ENCODE assay signal across 12 cellular contexts in the genomic region with DNA sequence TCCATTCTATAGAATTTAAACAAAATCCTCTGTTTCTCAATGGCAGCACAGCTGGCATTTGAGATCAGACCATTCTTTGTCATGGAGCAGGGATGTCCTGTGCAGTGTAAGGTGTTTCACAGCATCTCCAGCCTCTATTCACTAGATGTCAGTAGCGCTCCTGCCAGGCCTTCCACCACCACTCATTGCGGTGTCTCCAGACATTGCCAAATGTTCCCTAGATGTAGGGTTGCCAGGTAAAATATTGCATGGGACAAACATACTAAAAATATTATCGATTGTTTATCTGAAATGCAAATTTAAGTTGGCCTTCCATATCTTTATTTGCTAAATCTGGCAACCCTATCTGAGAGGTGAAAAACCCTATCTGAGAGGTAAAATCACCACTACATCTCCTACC. TPM values are rescaled to one million over a fixed set of nuclear protein-coding genes. Genes with fewer than 3 reads are reported as not detected.
A peak's percentile ranks its signal among the peaks of the same experiment; 100 is the strongest.
DNase-seq lines count a peak whose midpoint lies in the region; ATAC-seq and TF ChIP-seq lines count a peak whose summit lies in the region.
"Had no signal": no experiment of that assay in that cellular context is flagged by ENCODE, and none has a peak within 500 bp of the region (broad histone marks: within the 10 kb centered on the region; RNA-seq: fewer than 3 reads in every experiment).

No MANE protein-coding gene starts in this region.

- H2BK15ac ChIP-seq in H9 (ENCODE audit: low read depth, low read length), result no peak overlapping the region

- H3K27me3 Mint-ChIP-seq in H9 (ENCODE audit: low read depth), result peaks cover 14% of the 10 kb centered on the region

- H2BK12ac ChIP-seq in H9 (ENCODE audit: insufficient read length, low read depth, low read length), result no peak overlapping the region

- H3K36me3 Mint-ChIP-seq in H9 (ENCODE audit: insufficient read depth in 1 of 3, low read depth in 3 of 3), result peaks cover 0 to 5% (median 0%) of the 10 kb centered on the region in 3 experiments; a peak in 3 of 7 replicates
- H3K36me3 Mint-ChIP-seq: activated CD8-positive, alpha-beta memory T cell treated with anti-CD3 and anti-CD28 coated beads, Interleukin-2, amount 10 ng/mL, durations not matched to agents 7 days and 5 days had no signal

- no peaks in the 10 kb centered on the region for H4K20me1 ChIP-seq in H9 (ENCODE audit: control insufficient read depth, insufficient read depth, insufficient read length)
- H4K20me1 ChIP-seq in SK-N-SH (ENCODE audit: insufficient read depth), result no peaks in the 10 kb centered on the region

- intact Hi-C loops in left colon (cut with DNase I, micrococcal nuclease), result no loop called here

- H3K56ac ChIP-seq in H9 (ENCODE audit: insufficient read length, low read depth, low read length), result no peak overlapping the region

- H3K23ac ChIP-seq in H9 (ENCODE audit: insufficient read length, low read depth, low read length), result no peak overlapping the region

- H2BK20ac ChIP-seq in H9 (ENCODE audit: low read depth, low read length, poor library complexity, severe bottlenecking), result no peak overlapping the region

- peaks cover 5 to 20% of the 10 kb centered on the region in 2 experiments for H3K9me3 Mint-ChIP-seq in H9

- H3K79me2 ChIP-seq in H9 (ENCODE audit: insufficient read depth, low read length), result no peaks in the 10 kb centered on the region
- H3K79me2 ChIP-seq in SK-N-SH (ENCODE audit: insufficient read depth), result no peaks in the 10 kb centered on the region

- no peaks in the 10 kb centered on the region for H3K9me2 ChIP-seq in SK-N-SH

- H3K36me3 ChIP-seq in SK-N-SH (replicated peaks in 1 of 2; ENCODE audit: control insufficient read depth in 1 of 2, insufficient read depth in 2 of 2, low read length in 1 of 2), result no peaks in the 10 kb centered on the region
- H3K36me3 ChIP-seq in effector memory CD4-positive, alpha-beta T cell (ENCODE audit: control insufficient read depth, insufficient read depth, low read length), result no peaks in the 10 kb centered on the region
- H3K36me3 ChIP-seq: gastrocnemius medialis had no signal

- H3K9ac ChIP-seq in H9 (ENCODE audit: extremely low read depth, insufficient read length, low read length) (no peak overlapping the region), SK-N-SH (no peak overlapping the region)

- H3K18ac ChIP-seq in H9 (ENCODE audit: insufficient read length, low read depth, low read length), result no peak overlapping the region

- TF ChIP-seq RAD21 in SK-N-SH (IDR thresholded peaks at IDR 0.05; ENCODE audit: low read length), result peak; percentile 19; the same call in 1 of the 2 replicates

- no peaks in the 10 kb centered on the region for H3K79me1 ChIP-seq in H9 (ENCODE audit: insufficient read depth, low read depth, low read length, poor library complexity, severe bottlenecking)

- no peak overlapping the region for H4K8ac ChIP-seq in H9 (replicated peaks; ENCODE audit: insufficient read length, low read depth, low read length)

- H3K4me1 ChIP-seq in H9 (ENCODE audit: insufficient read depth, low read length) (no peaks in the 10 kb centered on the region; the same call in 1 of the 2 replicates), SK-N-SH (ENCODE audit: control insufficient read depth in 1 of 2, insufficient read depth in 2 of 2, low read depth in 1 of 2, low read length in 1 of 2) (no peaks in the 10 kb centered on the region)
- H3K4me1 ChIP-seq in effector memory CD4-positive, alpha-beta T cell (ENCODE audit: control insufficient read depth, insufficient read depth, low read length, poor library complexity, severe bottlenecking), result no peaks in the 10 kb centered on the region
- H3K4me1 ChIP-seq: gastrocnemius medialis had no signal

- TF ChIP-seq EP300 in SK-N-SH (IDR thresholded peaks at IDR 0.05; ENCODE audit: borderline replicate concordance in 1 of 2, low read depth in 1 of 2, low read length in 1 of 2), result no peak

- H2AFZ ChIP-seq in H9 (ENCODE audit: low read length) (no peak overlapping the region), SK-N-SH (ENCODE audit: low read depth) (no peak overlapping the region)

- WGBS in H9 (ENCODE audit: extremely low coverage, insufficient read length, low lambda C conversion rate), result no CpG with 5 or more reads among the region's 3 CpGs
- 18% methylated on average over 3 of the region's 3 CpGs for WGBS in SK-N-SH (ENCODE audit: low lambda C conversion rate)

- H3K4me1 Mint-ChIP-seq in H9, result peaks cover 13% of the 10 kb centered on the region in 2 experiments
- H3K4me1 Mint-ChIP-seq: activated CD8-positive, alpha-beta memory T cell treated with anti-CD3 and anti-CD28 coated beads, Interleukin-2, amount 10 ng/mL, durations not matched to agents 7 days and 5 days had no signal

- H4K5ac ChIP-seq in H9 (ENCODE audit: insufficient read length, low read depth, low read length), result no peak overlapping the region

- CTCF ChIA-PET in SK-N-SH (lab: Yijun Ruan, JAX), result interaction anchor here (1.0 kb wide), 1 partner anchor 216 kb away, joined by 3 read pairs; no protein-coding TSS in a partner anchor

- TF ChIP-seq CTCF in H9 (conservative IDR thresholded peaks at IDR 0.05), result peak; percentile 57; the same call in 2 of the 3 replicates
- no peak for TF ChIP-seq CTCF in SK-N-SH (IDR thresholded peaks at IDR 0.05)
- no peak for TF ChIP-seq CTCF in foreskin fibroblast (IDR thresholded peaks at IDR 0.05; ENCODE audit: low read depth, low read length)

- no peaks in the 10 kb centered on the region for H3K23me2 ChIP-seq in H9 (ENCODE audit: insufficient read length, low read depth, low read length, poor library complexity, severe bottlenecking)

- H3F3A ChIP-seq in SK-N-SH (replicated peaks; ENCODE audit: insufficient read depth), result no peaks in the 10 kb centered on the region

- H3K9me3 ChIP-seq in H9 (ENCODE audit: control insufficient read depth, low read depth, low read length), result no peaks in the 10 kb centered on the region
- H3K9me3 ChIP-seq in SK-N-SH, result no peaks in the 10 kb centered on the region
- H3K9me3 ChIP-seq in effector memory CD4-positive, alpha-beta T cell (ENCODE audit: control insufficient read depth, low read length), result no peaks in the 10 kb centered on the region
- H3K9me3 ChIP-seq: gastrocnemius medialis had no signal

- H3K4me3 ChIP-seq in SK-N-SH (ENCODE audit: low read depth in 2 of 2, low read length in 1 of 2) (no peak overlapping the region), foreskin fibroblast (ENCODE audit: low read depth in 1 of 2, low read length in 2 of 2) (no peak overlapping the region)
- H3K4me3 ChIP-seq in effector memory CD4-positive, alpha-beta T cell (ENCODE audit: insufficient read depth, low read depth, low read length, poor library complexity, severe bottlenecking), result no peak overlapping the region
- H3K4me3 ChIP-seq: gastrocnemius medialis had no signal

- DNase-seq in DMS53 (lab: John Stamatoyannopoulos, UW), result peak; percentile 69
- no peak for DNase-seq in H9
- no peak for DNase-seq in SK-N-SH
- DNase-seq in left colon, result no peak
- DNase-seq in effector memory CD4-positive, alpha-beta T cell, result no peak
- no peak for DNase-seq in foreskin fibroblast
- no peak for DNase-seq in hypothalamus (lab: John Stamatoyannopoulos, UW)
- DNase-seq: activated CD8-positive, alpha-beta memory T cell treated with anti-CD3 and anti-CD28 coated beads, Interleukin-2, amount 10 ng/mL, durations not matched to agents 7 days and 5 days; gastrocnemius medialis; KG1; Right ventricle myocardium superior had no signal

- no peak overlapping the region for H3T11ph ChIP-seq in H9 (ENCODE audit: low read length)

- ATAC-seq in left colon, result peak; percentile 72
- ATAC-seq: activated CD8-positive, alpha-beta memory T cell treated with anti-CD3 and anti-CD28 coated beads, Interleukin-2, amount 10 ng/mL, durations not matched to agents 7 days and 5 days; gastrocnemius medialis had no signal

- no peak overlapping the region for H2BK120ac ChIP-seq in H9 (ENCODE audit: low read depth, low read length, poor library complexity, severe bottlenecking)

- H3K27ac ChIP-seq in H9 (ENCODE audit: insufficient read length, low read depth, low read length) (no peak overlapping the region), SK-N-SH (ENCODE audit: low read depth in 2 of 2, low read length in 1 of 2) (no peak overlapping the region)
- no peak overlapping the region for H3K27ac ChIP-seq in effector memory CD4-positive, alpha-beta T cell (ENCODE audit: insufficient read depth, low read length, poor library complexity, severe bottlenecking)
- H3K27ac ChIP-seq: gastrocnemius medialis had no signal

- no peak overlapping the region for H4K91ac ChIP-seq in H9 (ENCODE audit: insufficient read length, low read depth, low read length)

- no peak overlapping the region for H3K4ac ChIP-seq in H9 (ENCODE audit: low read depth, low read length)

- H3K27me3 ChIP-seq in H9 (ENCODE audit: insufficient read depth, low read length), result no peaks in the 10 kb centered on the region
- H3K27me3 ChIP-seq in SK-N-SH (ENCODE audit: insufficient read depth), result peaks cover 36% of the 10 kb centered on the region
- no peaks in the 10 kb centered on the region for H3K27me3 ChIP-seq in effector memory CD4-positive, alpha-beta T cell (replicated peaks; ENCODE audit: control insufficient read depth, insufficient read depth, low read length, poor library complexity, severe bottlenecking)
- H3K27me3 ChIP-seq: gastrocnemius medialis had no signal

- H3K4me3 Mint-ChIP-seq in H9, result no peak overlapping the region
- H3K4me3 Mint-ChIP-seq: activated CD8-positive, alpha-beta memory T cell treated with anti-CD3 and anti-CD28 coated beads, Interleukin-2, amount 10 ng/mL, durations not matched to agents 7 days and 5 days had no signal

- no peak overlapping the region for H3K27ac Mint-ChIP-seq in H9
- H3K27ac Mint-ChIP-seq: activated CD8-positive, alpha-beta memory T cell treated with anti-CD3 and anti-CD28 coated beads, Interleukin-2, amount 10 ng/mL, durations not matched to agents 7 days and 5 days had no signal

- H3K4me2 ChIP-seq in H9 (ENCODE audit: insufficient read depth, insufficient read length, low read length) (no peak overlapping the region), SK-N-SH (no peak overlapping the region)

- H2AK5ac ChIP-seq in H9 (ENCODE audit: insufficient read length, low read length), result no peak overlapping the region

- no peak overlapping the region for H2BK5ac ChIP-seq in H9 (ENCODE audit: insufficient read length, low read length)

- POLR2A ChIA-PET in SK-N-SH (lab: Yijun Ruan, JAX), result no interaction called here

- no peak overlapping the region for H3K14ac ChIP-seq in H9 (ENCODE audit: insufficient read depth, low read length)

TF ChIP-seq in SK-N-SH, 30 proteins besides CTCF, POLR2A, EP300 and RAD21 (continues in another document):
- TF ChIP-seq NFIC (IDR thresholded peaks at IDR 0.05; ENCODE audit: borderline replicate concordance) (no peak), RCOR1 (IDR thresholded peaks at IDR 0.05; ENCODE audit: low read length) (no peak)

RNA-seq across cellular contexts. Expression of gene ITLN2, which starts 11.7 kb away (rescaled TPM):
- total RNA-seq in H9 (2021), result 2.4 and 2.9 TPM in 2 replicates
- polyA plus RNA-seq in SK-N-SH (2012; rRNA removed), result not detected in 2 replicates
- not detected in 2 replicates for polyA plus RNA-seq in SK-N-SH (2012; cell fraction: cytosol; rRNA removed)
- not detected in 2 replicates for polyA plus RNA-seq in SK-N-SH (2012; cell fraction: nucleus; rRNA removed)
- not detected for total RNA-seq in left colon
- total RNA-seq: activated CD8-positive, alpha-beta memory T cell treated with anti-CD3 and anti-CD28 coated beads, Interleukin-2, amount 10 ng/mL, durations not matched to agents 7 days and 5 days; gastrocnemius medialis; Right ventricle myocardium superior; subcutaneous adipose tissue had no signal

RNA-seq across cellular contexts. Expression of gene ITLN1, which starts 57.9 kb away (rescaled TPM):
- total RNA-seq in H9 (2021), result not detected in 2 replicates
- polyA plus RNA-seq in SK-N-SH (2012; rRNA removed), result not detected in 2 replicates
- not detected in 2 replicates for polyA plus RNA-seq in SK-N-SH (2012; cell fraction: cytosol; rRNA removed)
- not detected in 2 replicates for polyA plus RNA-seq in SK-N-SH (2012; cell fraction: nucleus; rRNA removed)
- 100 to 1,000 TPM; 268 to 512 TPM for total RNA-seq in left colon
- total RNA-seq: activated CD8-positive, alpha-beta memory T cell treated with anti-CD3 and anti-CD28 coated beads, Interleukin-2, amount 10 ng/mL, durations not matched to agents 7 days and 5 days had no signal

Comparison
In these comparisons a context has a peak if more than half of its experiments do, and no peak if none do; other contexts are left out.
1. RNA of gene ITLN1, which starts 57.9 kb away (total RNA-seq): 268 to 512 TPM in left colon; not detected in H9; every median in the first group is over 100 times any median in the second.